ENCODE assay signal across 27 cellular contexts in the genomic region with DNA sequence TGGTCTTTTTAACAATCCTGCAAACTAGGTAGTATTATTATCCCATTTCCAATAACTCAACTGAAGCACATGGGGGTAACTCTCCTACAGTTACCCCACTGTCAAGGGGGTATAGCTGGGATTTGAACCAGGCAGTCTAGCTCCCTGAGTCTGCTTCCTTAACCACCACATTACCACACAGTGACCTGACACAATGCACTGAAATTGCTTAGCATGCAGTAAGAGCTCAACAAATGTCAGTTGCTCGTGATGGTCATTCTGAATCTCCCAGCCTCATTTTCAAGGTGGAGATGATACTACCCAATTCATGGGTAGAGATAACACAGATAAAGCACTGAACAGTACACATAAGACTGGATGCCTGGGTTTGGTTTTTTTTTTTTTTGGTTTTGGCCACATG.
"Had no signal": no experiment of that assay in that cellular context is flagged by ENCODE, and none has a peak within 500 bp of the region (broad histone marks: within the 10 kb centered on the region; RNA-seq: fewer than 3 reads in every experiment).

No MANE protein-coding gene starts in this region.

- FAIRE-seq: endometrium, islet of Langerhans, keratinocyte had no signal

- DNase-seq: colonic mucosa; cortex of kidney; effector CD8-positive, alpha-beta T cell; effector memory CD8-positive, alpha-beta T cell; endodermal cell; erythroblast; esophagus squamous epithelium; foreskin fibroblast; foreskin melanocyte; gastrocnemius medialis; glutamatergic neuron; head of caudate nucleus; heart right ventricle; hippocampal formation; left cardiac atrium; left lung; left ventricle myocardium superior; lower lobe of right lung; mesenchymal stem cell; mucosa of descending colon had no signal

- H3K27ac ChIP-seq: colonic mucosa, epithelial cell of prostate, esophagus squamous epithelium, gastrocnemius medialis, heart right ventricle, left lung, lower lobe of right lung had no signal

- H3K36me3 ChIP-seq: colonic mucosa, esophagus squamous epithelium, gastrocnemius medialis, heart right ventricle, left lung, lower lobe of right lung had no signal

- H3K27me3 ChIP-seq: colonic mucosa, esophagus squamous epithelium, gastrocnemius medialis, heart right ventricle, left lung had no signal

- H3K4me3 Mint-ChIP-seq: dendritic cell treated with granulocyte-macrophage colony-stimulating factor and Interleukin-4, amounts not matched to agents 40 ng/mL and 50 ng/mL, for 4 days; effector memory CD8-positive, alpha-beta T cell; endodermal cell; mesothelial cell of epicardium had no signal

- H3K4me1 ChIP-seq: colonic mucosa, gastrocnemius medialis, heart right ventricle, left lung, lower lobe of right lung had no signal

- H3K4me1 Mint-ChIP-seq: endodermal cell had no signal

- H3K27ac Mint-ChIP-seq: dendritic cell treated with granulocyte-macrophage colony-stimulating factor and Interleukin-4, amounts not matched to agents 40 ng/mL and 50 ng/mL, for 4 days; effector memory CD8-positive, alpha-beta T cell; endodermal cell; mesothelial cell of epicardium had no signal

- H3K4me3 ChIP-seq: colonic mucosa, esophagus squamous epithelium, gastrocnemius medialis, heart right ventricle, left lung, lower lobe of right lung, mucosa of descending colon had no signal

- H3K9me3 ChIP-seq: colonic mucosa, gastrocnemius medialis had no signal

- ATAC-seq: effector memory CD8-positive, alpha-beta T cell; esophagus mucosa; gastrocnemius medialis; heart right ventricle; left cardiac atrium; left lung; left ventricle myocardium superior; lower lobe of right lung; mucosa of descending colon had no signal

- H3K27me3 Mint-ChIP-seq: dendritic cell treated with granulocyte-macrophage colony-stimulating factor and Interleukin-4, amounts not matched to agents 40 ng/mL and 50 ng/mL, for 4 days had no signal
